In the genomic region with DNA sequence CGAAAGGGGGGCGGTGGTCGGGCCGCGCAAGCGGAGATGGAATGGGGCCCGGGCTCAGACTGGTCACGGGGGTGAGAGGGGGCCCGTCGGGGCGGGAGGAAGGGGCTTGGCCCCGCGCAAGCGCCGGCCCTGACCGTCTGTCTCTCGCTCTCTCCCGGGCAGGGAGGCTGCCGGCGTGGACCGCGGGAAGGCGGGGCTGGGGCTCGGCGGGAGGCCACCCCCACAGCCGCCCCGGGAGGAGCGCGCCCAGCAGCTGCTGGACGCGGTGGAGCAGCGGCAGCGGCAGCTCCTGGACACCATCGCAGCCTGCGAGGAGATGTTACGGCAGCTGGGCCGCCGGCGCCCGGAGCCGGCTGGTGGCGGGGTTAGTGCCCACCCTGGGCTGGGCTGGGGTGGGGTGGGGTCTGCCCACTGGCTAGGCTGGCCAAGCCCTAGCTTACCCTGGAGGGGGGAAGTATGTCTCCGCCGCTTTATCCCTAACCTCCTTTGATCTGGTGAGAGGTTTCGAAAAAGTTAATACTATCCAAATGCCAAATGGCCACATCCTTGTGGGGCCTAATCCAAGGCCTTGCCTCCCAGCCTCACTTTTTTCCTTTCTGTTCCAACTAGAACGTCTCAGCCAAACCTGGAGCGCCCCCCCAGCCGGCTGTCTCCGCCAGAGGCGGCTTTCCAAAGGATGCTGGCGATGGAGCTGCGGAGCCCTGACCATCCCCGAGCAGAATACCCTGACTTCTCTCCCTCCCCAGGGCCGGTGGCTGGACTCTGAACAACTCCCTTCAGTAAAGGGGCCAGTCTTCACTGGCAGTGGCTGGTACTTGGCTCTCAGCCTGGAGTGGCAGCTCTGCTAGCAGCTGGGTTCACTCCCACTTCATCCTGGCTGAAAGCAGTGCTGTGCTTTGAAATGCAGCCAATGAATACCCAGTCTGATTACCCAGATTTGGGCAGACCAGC, we compare ENCODE assay signal across 1 cellular context.
TF ChIP-seq lines count a peak whose summit lies in the region.

No MANE protein-coding gene starts in this region.

TF ChIP-seq in HEK293, 187 proteins besides CTCF, POLR2A, EP300 and RAD21 (continued from another document):
- TF ChIP-seq, protein P1, sequence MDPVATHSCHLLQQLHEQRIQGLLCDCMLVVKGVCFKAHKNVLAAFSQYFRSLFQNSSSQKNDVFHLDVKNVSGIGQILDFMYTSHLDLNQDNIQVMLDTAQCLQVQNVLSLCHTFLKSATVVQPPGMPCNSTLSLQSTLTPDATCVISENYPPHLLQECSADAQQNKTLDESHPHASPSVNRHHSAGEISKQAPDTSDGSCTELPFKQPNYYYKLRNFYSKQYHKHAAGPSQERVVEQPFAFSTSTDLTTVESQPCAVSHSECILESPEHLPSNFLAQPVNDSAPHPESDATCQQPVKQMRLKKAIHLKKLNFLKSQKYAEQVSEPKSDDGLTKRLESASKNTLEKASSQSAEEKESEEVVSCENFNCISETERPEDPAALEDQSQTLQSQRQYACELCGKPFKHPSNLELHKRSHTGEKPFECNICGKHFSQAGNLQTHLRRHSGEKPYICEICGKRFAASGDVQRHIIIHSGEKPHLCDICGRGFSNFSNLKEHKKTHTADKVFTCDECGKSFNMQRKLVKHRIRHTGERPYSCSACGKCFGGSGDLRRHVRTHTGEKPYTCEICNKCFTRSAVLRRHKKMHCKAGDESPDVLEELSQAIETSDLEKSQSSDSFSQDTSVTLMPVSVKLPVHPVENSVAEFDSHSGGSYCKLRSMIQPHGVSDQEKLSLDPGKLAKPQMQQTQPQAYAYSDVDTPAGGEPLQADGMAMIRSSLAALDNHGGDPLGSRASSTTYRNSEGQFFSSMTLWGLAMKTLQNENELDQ (tag by site-specific recombination; IDR thresholded peaks at IDR 0.05; ENCODE audit: low read depth) = no peak
